ENCODE assay signal across 20 cellular contexts in the genomic region with DNA sequence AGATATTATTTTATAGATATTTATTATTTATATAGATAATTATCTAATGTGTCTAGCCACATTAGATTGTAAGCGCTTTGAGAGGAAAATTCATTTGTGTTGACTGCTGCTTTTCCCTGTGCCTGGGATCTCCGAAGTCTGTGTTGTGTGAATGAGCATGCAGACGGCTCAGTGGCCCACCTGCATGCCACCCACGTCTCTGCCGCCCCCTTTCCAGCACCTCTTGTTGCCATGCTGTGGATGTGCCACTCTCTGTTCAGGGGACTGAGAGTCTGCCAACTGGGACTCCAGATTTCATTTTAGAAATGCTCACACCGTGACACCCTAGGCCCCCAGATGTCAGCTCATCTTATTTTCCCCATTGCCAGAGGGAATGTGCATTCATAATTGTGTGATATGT.
DNase-seq lines count a peak whose midpoint lies in the region; ATAC-seq and TF ChIP-seq lines count a peak whose summit lies in the region.
"Had no signal": no experiment of that assay in that cellular context is flagged by ENCODE, and none has a peak within 500 bp of the region (broad histone marks: within the 10 kb centered on the region; RNA-seq: fewer than 3 reads in every experiment).

No MANE protein-coding gene starts in this region.

- H3K27me3 Mint-ChIP-seq in stimulated activated naive CD8-positive, alpha-beta T cell treated with anti-CD3 and anti-CD28 coated beads, Interleukin-15, Interleukin-2, amounts not matched to agents 100 ng/mL and 50 ng/mL, for 24 hours, result no peaks in the 10 kb centered on the region
- H3K27me3 Mint-ChIP-seq in naive B cell, result no peaks in the 10 kb centered on the region
- H3K27me3 Mint-ChIP-seq in activated CD4-positive, alpha-beta T cell treated with anti-CD3 and anti-CD28 coated beads for 36 hours, result no peaks in the 10 kb centered on the region
- H3K27me3 Mint-ChIP-seq: B cell had no signal

- H3K36me3 Mint-ChIP-seq in stimulated activated naive CD8-positive, alpha-beta T cell treated with anti-CD3 and anti-CD28 coated beads, Interleukin-15, Interleukin-2, amounts not matched to agents 100 ng/mL and 50 ng/mL, for 24 hours (ENCODE audit: low read depth), result peaks cover 15% of the 10 kb centered on the region
- H3K36me3 Mint-ChIP-seq in naive B cell, result no peaks in the 10 kb centered on the region
- H3K36me3 Mint-ChIP-seq in activated CD4-positive, alpha-beta T cell treated with anti-CD3 and anti-CD28 coated beads for 36 hours (ENCODE audit: low read depth), result peaks cover 12% of the 10 kb centered on the region

- H3K36me3 ChIP-seq in HEK293 (ENCODE audit: control insufficient read depth in 2 of 2, insufficient read depth in 1 of 2, low read length in 2 of 2) (no peaks in the 10 kb centered on the region), aorta (ENCODE audit: control insufficient read depth in 1 of 2, insufficient read depth in 2 of 2, low read length in 1 of 2) (no peaks in the 10 kb centered on the region)
- H3K36me3 ChIP-seq: HAP-1 had no signal

- POLR2A ChIA-PET in HEK293 (lab: Yijun Ruan, JAX), result no interaction called here
- POLR2A ChIA-PET in activated CD4-positive, alpha-beta T cell treated with anti-CD3 and anti-CD28 coated beads for 36 hours (lab: Charles Lee), result interaction anchor here (0.6 kb wide), 1 partner anchor 201 kb away, joined by 3 read pairs; no protein-coding TSS in a partner anchor

- no peaks in the 10 kb centered on the region for H3K9me3 Mint-ChIP-seq in stimulated activated naive CD8-positive, alpha-beta T cell treated with anti-CD3 and anti-CD28 coated beads, Interleukin-15, Interleukin-2, amounts not matched to agents 100 ng/mL and 50 ng/mL, for 24 hours
- H3K9me3 Mint-ChIP-seq in naive B cell, result no peaks in the 10 kb centered on the region
- H3K9me3 Mint-ChIP-seq in activated CD4-positive, alpha-beta T cell treated with anti-CD3 and anti-CD28 coated beads for 36 hours (ENCODE audit: low read depth), result no peaks in the 10 kb centered on the region

- DNase-seq in stimulated activated naive CD8-positive, alpha-beta T cell treated with anti-CD3 and anti-CD28 coated beads, Interleukin-15, Interleukin-2, amounts not matched to agents 100 U/mL and 50 U/mL, for 24 hours, result no peak
- no peak for DNase-seq in naive B cell
- no peak for DNase-seq in aorta
- DNase-seq in activated CD4-positive, alpha-beta T cell treated with anti-CD3 and anti-CD28 coated beads for 36 hours, result no peak
- DNase-seq: EL, GDM1, GM23248, Karpas-422, NCI-H1092 treated with DMSO at 0.1 percent for 48 hours, NCI-H1436, NCI-H1930, NCI-H2227 treated with DMSO at 0.1 percent for 48 hours, SHP77 had no signal

- H3K4me3 ChIP-seq in HEK293 (ENCODE audit: low read depth, low read length) (no peak overlapping the region), aorta (ENCODE audit: low read length in 2 of 2) (no peak overlapping the region)
- H3K4me3 ChIP-seq: GM23248, HAP-1 had no signal

- no peaks in the 10 kb centered on the region for H3K9me3 ChIP-seq in HEK293 (ENCODE audit: control insufficient read depth, insufficient read depth, low read depth, low read length)
- no peaks in the 10 kb centered on the region for H3K9me3 ChIP-seq in aorta (ENCODE audit: control insufficient read depth, low read length)
- H3K9me3 ChIP-seq: HAP-1 had no signal

- TF ChIP-seq CTCF in HEK293 (tag by site-specific recombination; IDR thresholded peaks at IDR 0.05), result no peak

- H3K4me1 ChIP-seq in HEK293 (ENCODE audit: control insufficient read depth, insufficient read depth, low read length) (peaks cover 34% of the 10 kb centered on the region), aorta (ENCODE audit: control insufficient read depth in 1 of 2, insufficient read depth in 2 of 2, low read length in 2 of 2) (peaks cover 0 to 1% of the 10 kb centered on the region in 2 donors)

- intact Hi-C loops in aorta (cut with DNase I), result no loop called here
- intact Hi-C loops in activated CD4-positive, alpha-beta T cell treated with anti-CD3 and anti-CD28 coated beads for 36 hours (cut with DNase I, micrococcal nuclease), result no loop called here

- H3K4me3 Mint-ChIP-seq in stimulated activated naive CD8-positive, alpha-beta T cell treated with anti-CD3 and anti-CD28 coated beads, Interleukin-15, Interleukin-2, amounts not matched to agents 100 ng/mL and 50 ng/mL, for 24 hours, result no peak overlapping the region
- H3K4me3 Mint-ChIP-seq in naive B cell, result no peak overlapping the region
- H3K4me3 Mint-ChIP-seq in activated CD4-positive, alpha-beta T cell treated with anti-CD3 and anti-CD28 coated beads for 36 hours, result no peak overlapping the region

- CTCF ChIA-PET in HEK293 (lab: Yijun Ruan, JAX), result interaction anchor here (0.5 to 0.7 kb wide), 2 partner anchors 24 to 211 kb away, joined by 3 to 4 read pairs; no protein-coding TSS in a partner anchor
- CTCF ChIA-PET in activated CD4-positive, alpha-beta T cell treated with anti-CD3 and anti-CD28 coated beads for 36 hours (lab: Charles Lee), result interaction anchor here (0.6 kb wide), 1 partner anchor 16 kb away, joined by 3 read pairs; no protein-coding TSS in a partner anchor

- no peak overlapping the region for H3K27ac ChIP-seq in HEK293 (ENCODE audit: extremely low read depth, low read depth, low read length)
- no peak overlapping the region for H3K27ac ChIP-seq in aorta (ENCODE audit: low read depth in 1 of 2, low read length in 2 of 2)
- H3K27ac ChIP-seq: GM23248, RWPE1 had no signal

- no peaks in the 10 kb centered on the region for H3K27me3 ChIP-seq in aorta (ENCODE audit: control insufficient read depth in 1 of 2, insufficient read depth in 2 of 2, low read length in 1 of 2)

- peaks cover 92% of the 10 kb centered on the region for H3K4me1 Mint-ChIP-seq in stimulated activated naive CD8-positive, alpha-beta T cell treated with anti-CD3 and anti-CD28 coated beads, Interleukin-15, Interleukin-2, amounts not matched to agents 100 ng/mL and 50 ng/mL, for 24 hours (ENCODE audit: low read depth)
- peaks cover 82 to 95% (median 94%) of the 10 kb centered on the region in 3 donors for H3K4me1 Mint-ChIP-seq in naive B cell
- H3K4me1 Mint-ChIP-seq in activated CD4-positive, alpha-beta T cell treated with anti-CD3 and anti-CD28 coated beads for 36 hours, result peaks cover 79% of the 10 kb centered on the region

- 94 to 98% methylated on average over 6 of the region's 6 CpGs for WGBS in aorta, 2 donors

- peak overlapping the region; percentile 61 for H3K27ac Mint-ChIP-seq in stimulated activated naive CD8-positive, alpha-beta T cell treated with anti-CD3 and anti-CD28 coated beads, Interleukin-15, Interleukin-2, amounts not matched to agents 100 ng/mL and 50 ng/mL, for 24 hours
- peak overlapping the region in 4 of 6 donors; percentile 33 to 75 (median 58) for H3K27ac Mint-ChIP-seq in naive B cell
- H3K27ac Mint-ChIP-seq in activated CD4-positive, alpha-beta T cell treated with anti-CD3 and anti-CD28 coated beads for 36 hours, result no peak overlapping the region

- ATAC-seq in stimulated activated naive CD8-positive, alpha-beta T cell treated with anti-CD3 and anti-CD28 coated beads, Interleukin-15, Interleukin-2, amounts not matched to agents 100 U/mL and 50 U/mL, for 24 hours, result no peak
- ATAC-seq in naive B cell (ENCODE audit: low read depth in 2 of 2), result no peak
- ATAC-seq in HG02981 (IDR thresholded peaks at IDR 0.05; ENCODE audit: unreplicated experiment), result no peak
- no peak for ATAC-seq in aorta (ENCODE audit: low FRiP score)
- ATAC-seq in activated CD4-positive, alpha-beta T cell treated with anti-CD3 and anti-CD28 coated beads for 36 hours, result no peak
- ATAC-seq: Panc1 had no signal

TF ChIP-seq in HEK293, 187 proteins besides CTCF, POLR2A, EP300 and RAD21:
- TF ChIP-seq EGR2 (tag by site-specific recombination; IDR thresholded peaks at IDR 0.05; ENCODE audit: low read depth) (peak; percentile 65), ZFHX2 (tag by site-specific recombination; conservative IDR thresholded peaks at IDR 0.05) (peak; percentile 57)
- TF ChIP-seq, protein P1, sequence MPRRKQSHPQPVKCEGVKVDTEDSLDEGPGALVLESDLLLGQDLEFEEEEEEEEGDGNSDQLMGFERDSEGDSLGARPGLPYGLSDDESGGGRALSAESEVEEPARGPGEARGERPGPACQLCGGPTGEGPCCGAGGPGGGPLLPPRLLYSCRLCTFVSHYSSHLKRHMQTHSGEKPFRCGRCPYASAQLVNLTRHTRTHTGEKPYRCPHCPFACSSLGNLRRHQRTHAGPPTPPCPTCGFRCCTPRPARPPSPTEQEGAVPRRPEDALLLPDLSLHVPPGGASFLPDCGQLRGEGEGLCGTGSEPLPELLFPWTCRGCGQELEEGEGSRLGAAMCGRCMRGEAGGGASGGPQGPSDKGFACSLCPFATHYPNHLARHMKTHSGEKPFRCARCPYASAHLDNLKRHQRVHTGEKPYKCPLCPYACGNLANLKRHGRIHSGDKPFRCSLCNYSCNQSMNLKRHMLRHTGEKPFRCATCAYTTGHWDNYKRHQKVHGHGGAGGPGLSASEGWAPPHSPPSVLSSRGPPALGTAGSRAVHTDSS (tag by site-specific recombination; IDR thresholded peaks at IDR 0.05), result no peak
